In genomic region chr6:137348777-137349176, GRCh38 we compare ENCODE assay signal across 33 cellular contexts.
"Had no signal": no experiment of that assay in that cellular context is flagged by ENCODE, and none has a peak within 500 bp of the region (broad histone marks: within the 10 kb centered on the region; RNA-seq: fewer than 3 reads in every experiment).

No MANE protein-coding gene starts in this region.

- H3K4me3 ChIP-seq: PC-9 had no signal

- H3K27ac ChIP-seq: brain microvascular endothelial cell, PC-9, RWPE1, WERI-Rb-1 had no signal

- ATAC-seq: activated CD8-positive, alpha-beta memory T cell treated with anti-CD3 and anti-CD28 coated beads, Interleukin-2, amount 10 ng/mL, durations not matched to agents 7 days and 5 days; activated naive CD8-positive, alpha-beta T cell treated with anti-CD3 and anti-CD28 coated beads, Interleukin-2, amount 50 U/mL, for 24 hours; Right ventricle myocardium inferior had no signal

- FAIRE-seq: RCC 7860 had no signal

- DNase-seq: activated CD4-positive, alpha-beta memory T cell treated with anti-CD3 and anti-CD28 coated beads, Interleukin-2, amount 10 ng/mL, durations not matched to agents 7 days and 5 days; activated CD4-positive, alpha-beta T cell treated with anti-CD3 and anti-CD28 coated beads for 1 hour; activated CD4-positive, alpha-beta T cell treated with anti-CD3 and anti-CD28 coated beads for 48 hours; activated CD4-positive, CD25-positive, alpha-beta regulatory T cell; activated CD8-positive, alpha-beta memory T cell treated with anti-CD3 and anti-CD28 coated beads for 24 hours; activated CD8-positive, alpha-beta memory T cell treated with anti-CD3 and anti-CD28 coated beads, Interleukin-2, amount 10 ng/mL, durations not matched to agents 7 days and 5 days; activated CD8-positive, alpha-beta memory T cell treated with anti-CD3 and anti-CD28 coated beads, Interleukin-2, amount 50 U/mL, for 48 hours; activated effector memory CD4-positive, alpha-beta T cell treated with Interleukin-2 at 50 U/mL for 16 hours; activated naive CD4-positive, alpha-beta T cell treated with anti-CD3 and anti-CD28 coated beads, Interleukin-2, amount 10 ng/mL, durations not matched to agents 7 days and 5 days; activated naive CD8-positive, alpha-beta T cell treated with anti-CD3 and anti-CD28 coated beads, Interleukin-2, amount 50 U/mL, for 24 hours; activated T-cell treated with anti-CD3 and anti-CD28 coated beads, Interleukin-2, amount 50 U/mL, for 48 hours; aorta; brain microvascular endothelial cell; NCI-H1092 treated with DMSO at 0.1 percent for 48 hours; NCI-H1417; NCI-H146; NCI-H187 treated with DMSO at 0.1 percent for 48 hours; NCI-H2081; NCI-H2171 treated with DMSO at 0.1 percent for 48 hours; NCI-H2227 treated with DMSO at 0.1 percent for 48 hours; NCI-H446; NCI-H510A treated with DMSO at 0.1 percent for 48 hours; NCI-H69; PC-9; SIG-M5; SW 1271; T-helper 1 cell; T-helper 2 cell; T-helper 9 cell; WERI-Rb-1 had no signal

- H3K27me3 ChIP-seq: brain microvascular endothelial cell had no signal
